Comparison of ENCODE assay signal across 32 cellular contexts in genomic region chr19:16037424-16038195, GRCh38.
"Had no signal": no experiment of that assay in that cellular context is flagged by ENCODE, and none has a peak within 500 bp of the region (broad histone marks: within the 10 kb centered on the region; RNA-seq: fewer than 3 reads in every experiment).

No MANE protein-coding gene starts in this region.

- H3K27ac Mint-ChIP-seq: activated B cell treated with CpG ODN at 0.5 μM for 24 hours; activated CD4-positive, alpha-beta T cell treated with anti-CD3 and anti-CD28 coated beads, Interleukin-2, amount 10 ng/mL, durations not matched to agents 24 days and 14 days; activated naive CD4-positive, alpha-beta T cell treated with anti-CD3 and anti-CD28 coated beads, Interleukin-2, amount 10 ng/mL, durations not matched to agents 7 days and 5 days; activated naive CD8-positive, alpha-beta T cell treated with anti-CD3 and anti-CD28 coated beads for 36 hours; activated T-cell treated with anti-CD3 and anti-CD28 coated beads, Interleukin-2, amount 50 U/mL, for 72 hours; activated T-helper 2 cell treated with anti-CD3 and anti-CD28 coated beads, Interferon-gamma antibody, Interleukin-2, Interleukin-4, amounts not matched to agents 10 μg/mL and 5 μg/mL and 100 μg/mL, durations not matched to agents 14 hours and 24 hours and 36 hours; T-helper 17 cell had no signal

- H3K4me3 ChIP-seq: cardiac muscle cell, MG63, SJCRH30 had no signal

- H3K36me3 Mint-ChIP-seq: activated naive CD4-positive, alpha-beta T cell treated with anti-CD3 and anti-CD28 coated beads, Interleukin-2, amount 10 ng/mL, durations not matched to agents 7 days and 5 days; activated naive CD8-positive, alpha-beta T cell treated with anti-CD3 and anti-CD28 coated beads for 36 hours had no signal

- DNase-seq: activated B cell treated with CpG ODN at 0.5 μM for 24 hours; activated CD4-positive, alpha-beta T cell treated with anti-CD3 and anti-CD28 coated beads for 1 hour; activated CD4-positive, alpha-beta T cell treated with anti-CD3 and anti-CD28 coated beads, Interleukin-2, amount 10 ng/mL, durations not matched to agents 24 days and 14 days; activated CD4-positive, alpha-beta T cell treated with anti-CD3 and anti-CD28 coated beads, Interleukin-2, amount 50 U/mL, for 48 hours; activated CD8-positive, alpha-beta memory T cell treated with anti-CD3 and anti-CD28 coated beads for 24 hours; activated gamma-delta T cell treated with Interleukin-2 at 50 U/mL for 16 hours; activated naive CD4-positive, alpha-beta T cell treated with anti-CD3 and anti-CD28 coated beads, Interleukin-2, amount 10 ng/mL, durations not matched to agents 7 days and 5 days; activated naive CD8-positive, alpha-beta T cell treated with anti-CD3 and anti-CD28 coated beads for 36 hours; activated T-cell treated with anti-CD3 and anti-CD28 coated beads, Interleukin-2, amount 50 U/mL, for 72 hours; brain microvascular endothelial cell; cerebellar nuclear complex; MG63; MV-4-11; NCI-H1092 treated with DMSO at 0.1 percent for 48 hours; NCI-H1417 treated with DMSO at 0.1 percent for 48 hours; NCI-H1694; NCI-H2029; NCI-H2107; NCI-H2171 treated with DMSO at 0.1 percent for 48 hours; NCI-H226; NCI-H510A; NCI-H526 treated with DMSO at 0.1 percent for 48 hours; NCI-H82; OCI-M1; RPMI8226; T-helper 17 cell; T-helper 9 cell had no signal

- ATAC-seq: activated T-cell treated with anti-CD3 and anti-CD28 coated beads, Interleukin-2, amount 50 U/mL, for 72 hours; Panc1; Right ventricle myocardium inferior; T-helper 17 cell had no signal

- H3K4me3 Mint-ChIP-seq: activated B cell treated with CpG ODN at 0.5 μM for 24 hours; activated CD4-positive, alpha-beta T cell treated with anti-CD3 and anti-CD28 coated beads, Interleukin-2, amount 10 ng/mL, durations not matched to agents 24 days and 14 days; activated naive CD4-positive, alpha-beta T cell treated with anti-CD3 and anti-CD28 coated beads, Interleukin-2, amount 10 ng/mL, durations not matched to agents 7 days and 5 days; activated naive CD8-positive, alpha-beta T cell treated with anti-CD3 and anti-CD28 coated beads for 36 hours; activated T-cell treated with anti-CD3 and anti-CD28 coated beads, Interleukin-2, amount 50 U/mL, for 72 hours; T-helper 17 cell had no signal

- H3K36me3 ChIP-seq: brain microvascular endothelial cell, cardiac muscle cell, MG63, SJCRH30 had no signal

- H3K27ac ChIP-seq: brain microvascular endothelial cell, cardiac muscle cell, SJCRH30 had no signal

- H3K9me3 ChIP-seq: MG63, SJCRH30 had no signal

- H3K9me3 Mint-ChIP-seq: activated B cell treated with CpG ODN at 0.5 μM for 24 hours; activated CD4-positive, alpha-beta T cell treated with anti-CD3 and anti-CD28 coated beads, Interleukin-2, amount 10 ng/mL, durations not matched to agents 24 days and 14 days; activated naive CD4-positive, alpha-beta T cell treated with anti-CD3 and anti-CD28 coated beads, Interleukin-2, amount 10 ng/mL, durations not matched to agents 7 days and 5 days; activated naive CD8-positive, alpha-beta T cell treated with anti-CD3 and anti-CD28 coated beads for 36 hours; activated T-cell treated with anti-CD3 and anti-CD28 coated beads, Interleukin-2, amount 50 U/mL, for 72 hours; activated T-helper 2 cell treated with anti-CD3 and anti-CD28 coated beads, Interferon-gamma antibody, Interleukin-2, Interleukin-4, amounts not matched to agents 10 μg/mL and 5 μg/mL and 100 μg/mL, durations not matched to agents 14 hours and 24 hours and 36 hours had no signal

- H3K4me1 ChIP-seq: SJCRH30 had no signal

- H3K27me3 ChIP-seq: brain microvascular endothelial cell, cardiac muscle cell, MG63 had no signal

- H3K27me3 Mint-ChIP-seq: activated naive CD8-positive, alpha-beta T cell treated with anti-CD3 and anti-CD28 coated beads for 36 hours; T-helper 17 cell had no signal
